ENCODE assay signal across 1 cellular context in genomic region chr1:23177438-23178380, GRCh38.
TF ChIP-seq lines count a peak whose summit lies in the region.

No MANE protein-coding gene starts in this region.

TF ChIP-seq in SK-N-SH, 30 proteins besides CTCF, POLR2A, EP300 and RAD21 (continued from another document):
- TF ChIP-seq USF1 (IDR thresholded peaks at IDR 0.05; ENCODE audit: borderline replicate concordance, low read depth) (no peak), RFX5 (IDR thresholded peaks at IDR 0.05; ENCODE audit: low read length) (no peak), FOSL2 (IDR thresholded peaks at IDR 0.05; ENCODE audit: borderline replicate concordance, low read depth) (no peak; the same call in 1 of the 2 replicates), GATA2 (CRISPR knock-in tag; IDR thresholded peaks at IDR 0.05) (no peak), JUND (IDR thresholded peaks at IDR 0.05) (no peak), SMC3 (IDR thresholded peaks at IDR 0.05; ENCODE audit: low read depth, low read length) (0 out of 2 replicates have a peak, but pooled peaks have one; percentile 2), IRF3 (IDR thresholded peaks at IDR 0.05; ENCODE audit: low read depth, low read length) (no peak), TEAD4 (IDR thresholded peaks at IDR 0.05; ENCODE audit: borderline replicate concordance, insufficient read depth) (no peak), USF2 (IDR thresholded peaks at IDR 0.05; ENCODE audit: borderline replicate concordance, low read depth, low read length) (no peak), CHD2 (IDR thresholded peaks at IDR 0.05; ENCODE audit: low read length, partially characterized antibody) (no peak), NRF1 (IDR thresholded peaks at IDR 0.05; ENCODE audit: low read depth, low read length) (no peak), POLR2AphosphoS5 (IDR thresholded peaks at IDR 0.05; ENCODE audit: low read depth, low read length) (peak; percentile 32; the same call in 1 of the 2 replicates), EZH2phosphoT487 (IDR thresholded peaks at IDR 0.05; ENCODE audit: borderline replicate concordance, low read depth) (no peak), MXI1 (IDR thresholded peaks at IDR 0.05; ENCODE audit: low read depth, low read length) (peak; percentile 88), ZBTB33 (IDR thresholded peaks at IDR 0.05; ENCODE audit: borderline replicate concordance, low read depth) (no peak), TCF12 (IDR thresholded peaks at IDR 0.05) (no peak), SIN3A (IDR thresholded peaks at IDR 0.05; ENCODE audit: borderline replicate concordance, low read depth, low read length) (no peak; the same call in 1 of the 2 replicates), MEF2A (IDR thresholded peaks at IDR 0.05; ENCODE audit: borderline replicate concordance, low read depth) (no peak), FOXM1 (IDR thresholded peaks at IDR 0.05; ENCODE audit: low read depth) (no peak), RXRA (IDR thresholded peaks at IDR 0.05; ENCODE audit: borderline replicate concordance, low read depth) (no peak), GABPA (IDR thresholded peaks at IDR 0.05; ENCODE audit: low read depth) (no peak; the same call in 1 of the 2 replicates), NFIC (IDR thresholded peaks at IDR 0.05; ENCODE audit: borderline replicate concordance) (0 out of 2 replicates have a peak, but pooled peaks have one; percentile 16)
- TF ChIP-seq, protein P1, sequence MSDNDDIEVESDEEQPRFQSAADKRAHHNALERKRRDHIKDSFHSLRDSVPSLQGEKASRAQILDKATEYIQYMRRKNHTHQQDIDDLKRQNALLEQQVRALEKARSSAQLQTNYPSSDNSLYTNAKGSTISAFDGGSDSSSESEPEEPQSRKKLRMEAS (IDR thresholded peaks at IDR 0.05; ENCODE audit: low read depth): no peak
